ENCODE assay signal across 29 cellular contexts in genomic region chr2:84700006-84700405, GRCh38.
"Had no signal": no experiment of that assay in that cellular context is flagged by ENCODE, and none has a peak within 500 bp of the region (broad histone marks: within the 10 kb centered on the region; RNA-seq: fewer than 3 reads in every experiment).

No MANE protein-coding gene starts in this region.

- DNase-seq: activated CD4-positive, alpha-beta memory T cell treated with anti-CD3 and anti-CD28 coated beads for 36 hours; activated CD4-positive, alpha-beta T cell treated with anti-CD3 and anti-CD28 coated beads, Interleukin-2, amount 10 ng/mL, durations not matched to agents 24 days and 14 days; activated CD4-positive, CD25-positive, alpha-beta regulatory T cell treated with anti-CD3 and anti-CD28 coated beads, Interleukin-2, amount 50 U/mL, for 72 hours; activated CD8-positive, alpha-beta memory T cell treated with anti-CD3 and anti-CD28 coated beads for 24 hours; activated effector memory CD4-positive, alpha-beta T cell treated with anti-CD3 and anti-CD28 coated beads, Interleukin-2, amount 50 U/mL, for 16 hours; activated naive CD4-positive, alpha-beta T cell treated with Interleukin-2 at 50 U/mL for 16 hours; activated naive CD8-positive, alpha-beta T cell treated with anti-CD3 and anti-CD28 coated beads, Interleukin-2, amount 50 U/mL, for 24 hours; activated T-cell treated with anti-CD3 and anti-CD28 coated beads, Interleukin-2, amount 50 U/mL, for 4 hours; amniotic stem cell; body of pancreas; MG63; NCI-H1105; NCI-H1436; NCI-H1694 treated with DMSO at 0.1 percent for 48 hours; NCI-H2081; NCI-H510A treated with DMSO at 0.1 percent for 48 hours; NCI-H69; NK-92 treated with Interleukin-12 subunit alpha and Interleukin-12 subunit beta, amount 100 ng/mL, for 24 hours; OCI-M1; Right ventricle myocardium superior; RPMI8226; SW 1271 had no signal

- H3K4me2 ChIP-seq: KMS-11 had no signal

- H3K27me3 ChIP-seq: ascending aorta, body of pancreas, MG63, SJSA1 had no signal

- H3K27ac ChIP-seq: ascending aorta, body of pancreas, KMS-11, SJSA1 had no signal

- H3K9ac ChIP-seq: KMS-11 had no signal

- H3K9me3 ChIP-seq: ascending aorta, body of pancreas, MG63, SJSA1 had no signal

- H3K36me3 ChIP-seq: ascending aorta, MG63, SJSA1 had no signal

- H3K4me1 ChIP-seq: ascending aorta, body of pancreas, SJSA1 had no signal

- ATAC-seq: activated naive CD4-positive, alpha-beta T cell treated with anti-CD3 and anti-CD28 coated beads, Interleukin-2, amount 50 U/mL, for 72 hours; activated naive CD8-positive, alpha-beta T cell treated with anti-CD3 and anti-CD28 coated beads, Interleukin-2, amount 50 U/mL, for 24 hours; activated T-cell treated with anti-CD3 and anti-CD28 coated beads, Interleukin-2, amount 50 U/mL, for 4 hours; body of pancreas; Panc1; SK-N-SH treated with all-trans-retinoic acid at 6 μM for 48 hours; WTC11 had no signal

- H3K4me3 ChIP-seq: ascending aorta, body of pancreas, MG63, SJSA1 had no signal
